Comparison of ENCODE assay signal across 23 cellular contexts in the genomic region with DNA sequence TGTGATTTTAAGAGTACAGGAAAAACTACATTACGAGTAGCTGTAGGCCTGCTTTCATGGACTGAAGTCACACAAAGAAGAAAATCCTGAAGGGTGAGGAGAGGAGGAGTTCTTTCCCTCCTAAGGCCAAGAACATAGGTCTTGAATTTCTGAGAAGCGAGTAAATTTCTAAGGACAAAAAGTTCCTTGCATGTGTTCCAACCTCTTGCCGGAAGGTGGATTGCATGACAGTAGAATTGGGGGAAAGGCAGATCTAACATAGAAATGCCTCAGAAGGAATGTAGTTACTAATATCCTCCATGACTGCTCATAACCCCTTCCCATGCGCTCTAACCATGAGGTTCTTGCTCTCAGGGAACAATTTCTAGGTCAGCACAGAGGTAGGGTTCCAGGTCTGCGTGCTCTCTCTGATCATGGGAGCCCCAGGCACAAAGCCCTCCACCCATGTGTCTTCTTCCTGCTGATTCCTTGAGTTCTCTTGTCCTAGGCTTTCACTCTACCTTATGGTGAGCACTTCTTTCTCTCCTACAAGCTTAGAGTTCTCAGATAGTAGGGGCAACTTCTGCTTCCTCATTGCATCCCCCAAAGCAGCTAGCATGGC. TPM values are rescaled to one million over a fixed set of nuclear protein-coding genes. Genes with fewer than 3 reads are reported as not detected.
DNase-seq lines count a peak whose midpoint lies in the region; ATAC-seq lines count a peak whose summit lies in the region.
"Had no signal": no experiment of that assay in that cellular context is flagged by ENCODE, and none has a peak within 500 bp of the region (broad histone marks: within the 10 kb centered on the region; RNA-seq: fewer than 3 reads in every experiment).

No MANE protein-coding gene starts in this region.

- peaks cover 98% of the 10 kb centered on the region for H3K4me1 Mint-ChIP-seq in activated CD4-positive, alpha-beta T cell treated with anti-CD3 and anti-CD28 coated beads, Interleukin-2, amount 10 ng/mL, durations not matched to agents 7 days and 5 days
- peaks cover 96 to 100% (median 100%) of the 10 kb centered on the region in 3 donors for H3K4me1 Mint-ChIP-seq in CD8-positive, alpha-beta memory T cell
- H3K4me1 Mint-ChIP-seq in activated CD8-positive, alpha-beta T cell treated with anti-CD3 and anti-CD28 coated beads, Interleukin-2, amount 10 ng/mL, durations not matched to agents 7 days and 5 days (ENCODE audit: low read depth): peaks cover 100% of the 10 kb centered on the region

- H3K36me3 Mint-ChIP-seq in activated CD4-positive, alpha-beta T cell treated with anti-CD3 and anti-CD28 coated beads, Interleukin-2, amount 10 ng/mL, durations not matched to agents 7 days and 5 days (ENCODE audit: low read depth): peaks cover 74% of the 10 kb centered on the region
- H3K36me3 Mint-ChIP-seq in CD8-positive, alpha-beta memory T cell: peaks cover 29 to 73% (median 47%) of the 10 kb centered on the region in 3 donors
- peaks cover 83% of the 10 kb centered on the region for H3K36me3 Mint-ChIP-seq in activated CD8-positive, alpha-beta T cell treated with anti-CD3 and anti-CD28 coated beads, Interleukin-2, amount 10 ng/mL, durations not matched to agents 7 days and 5 days (ENCODE audit: low read depth)
- H3K36me3 Mint-ChIP-seq: type B pancreatic cell had no signal

- H3K9me3 ChIP-seq in CD8-positive, alpha-beta memory T cell (ENCODE audit: low read length): no peaks in the 10 kb centered on the region
- H3K9me3 ChIP-seq: A549 had no signal

- DNase-seq in activated CD4-positive, alpha-beta T cell treated with anti-CD3 and anti-CD28 coated beads, Interleukin-2, amount 10 ng/mL, durations not matched to agents 7 days and 5 days: no peak
- DNase-seq in activated CD4-positive, alpha-beta T cell treated with anti-CD3 and anti-CD28 coated beads, Interleukin-2, amount 50 U/mL, for 1 hour: no peak
- DNase-seq in CD8-positive, alpha-beta memory T cell: no peak
- DNase-seq in activated CD8-positive, alpha-beta T cell treated with anti-CD3 and anti-CD28 coated beads, Interleukin-2, amount 10 ng/mL, durations not matched to agents 7 days and 5 days: no peak
- DNase-seq in islet precursor cell: peak; percentile 8
- no peak for DNase-seq in NCI-H2107 (lab: John Stamatoyannopoulos, UW)
- DNase-seq in ureter (ENCODE audit: low spot score): no peak
- no peak for DNase-seq in iPS-NIHi7 (ENCODE audit: extremely low spot score)
- DNase-seq: activated CD4-positive, CD25-positive, alpha-beta regulatory T cell treated with anti-CD3 and anti-CD28 coated beads, Interleukin-2, amount 50 U/mL, for 72 hours; C1 segment of cervical spinal cord; DMS153; KG1; NCI-H1105 had no signal

- no peaks in the 10 kb centered on the region for H3K27me3 Mint-ChIP-seq in activated CD4-positive, alpha-beta T cell treated with anti-CD3 and anti-CD28 coated beads, Interleukin-2, amount 10 ng/mL, durations not matched to agents 7 days and 5 days
- peaks cover 0 to 1% of the 10 kb centered on the region in 2 donors for H3K27me3 Mint-ChIP-seq in CD8-positive, alpha-beta memory T cell
- no peaks in the 10 kb centered on the region for H3K27me3 Mint-ChIP-seq in activated CD8-positive, alpha-beta T cell treated with anti-CD3 and anti-CD28 coated beads, Interleukin-2, amount 10 ng/mL, durations not matched to agents 7 days and 5 days (ENCODE audit: low read depth)
- H3K27me3 Mint-ChIP-seq: progenitor cell of endocrine pancreas, type B pancreatic cell had no signal

- POLR2A ChIA-PET in activated CD4-positive, alpha-beta T cell treated with anti-CD3 and anti-CD28 coated beads, Interleukin-2, amount 10 ng/mL, durations not matched to agents 7 days and 5 days (lab: Charles Lee): interaction anchor here (0.8 to 1.3 kb wide), 3 partner anchors 14 to 59 kb away, joined by 3 to 5 read pairs (median 3); partner anchors contain the start of gene CD2
- POLR2A ChIA-PET in CD8-positive, alpha-beta memory T cell (lab: Charles Lee): interaction anchor here (0.8 to 12.4 kb wide), 6 partner anchors 10 to 293 kb away, joined by 3 to 233 read pairs (median 32); partner anchors contain the start of genes CD2 and TTF2
- POLR2A ChIA-PET in activated CD8-positive, alpha-beta T cell treated with anti-CD3 and anti-CD28 coated beads, Interleukin-2, amount 10 ng/mL, durations not matched to agents 7 days and 5 days (lab: Charles Lee): interaction anchor here (1.0 to 24.5 kb wide), 11 partner anchors 9 to 290 kb away, joined by 3 to 548 read pairs (median 17); partner anchors contain the start of genes CD2 and TTF2

- H3K27ac ChIP-seq in CD8-positive, alpha-beta memory T cell (ENCODE audit: low read depth, low read length): no peak overlapping the region
- H3K27ac ChIP-seq: A549 had no signal

- CTCF ChIA-PET in activated CD4-positive, alpha-beta T cell treated with anti-CD3 and anti-CD28 coated beads, Interleukin-2, amount 10 ng/mL, durations not matched to agents 7 days and 5 days (lab: Charles Lee): interaction anchor here (0.6 to 8.2 kb wide), 7 partner anchors 12 to 325 kb away, joined by 3 to 65 read pairs (median 7); no protein-coding TSS in a partner anchor
- CTCF ChIA-PET in CD8-positive, alpha-beta memory T cell (lab: Charles Lee): interaction anchor here (1.0 to 14.4 kb wide), 5 partner anchors 14 to 48 kb away, joined by 3 to 169 read pairs (median 8); partner anchors contain the start of gene CD2
- CTCF ChIA-PET in activated CD8-positive, alpha-beta T cell treated with anti-CD3 and anti-CD28 coated beads, Interleukin-2, amount 10 ng/mL, durations not matched to agents 7 days and 5 days (lab: Charles Lee): interaction anchor here (1.0 to 15.2 kb wide), 13 partner anchors 10 to 293 kb away, joined by 3 to 229 read pairs (median 50); partner anchors contain the start of genes CD2 and TTF2

- peaks cover 98% of the 10 kb centered on the region for H3K4me1 ChIP-seq in CD8-positive, alpha-beta memory T cell (ENCODE audit: insufficient read depth, low read length)
- H3K4me1 ChIP-seq: A549 had no signal

- H3K27ac Mint-ChIP-seq in activated CD4-positive, alpha-beta T cell treated with anti-CD3 and anti-CD28 coated beads, Interleukin-2, amount 10 ng/mL, durations not matched to agents 7 days and 5 days: peak overlapping the region; percentile 96
- peak overlapping the region; percentile 98 to 100 (median 98) for H3K27ac Mint-ChIP-seq in CD8-positive, alpha-beta memory T cell
- H3K27ac Mint-ChIP-seq in activated CD8-positive, alpha-beta T cell treated with anti-CD3 and anti-CD28 coated beads, Interleukin-2, amount 10 ng/mL, durations not matched to agents 7 days and 5 days: peak overlapping the region; percentile 99
- H3K27ac Mint-ChIP-seq: progenitor cell of endocrine pancreas, type B pancreatic cell had no signal

- ATAC-seq in activated CD8-positive, alpha-beta T cell treated with anti-CD3 and anti-CD28 coated beads, Interleukin-2, amount 10 ng/mL, durations not matched to agents 7 days and 5 days: no peak
- ATAC-seq: A549, Panc1 had no signal

- H3K4me3 ChIP-seq in CD8-positive, alpha-beta memory T cell (ENCODE audit: low read length): peak overlapping the region; percentile 7
- H3K4me3 ChIP-seq: A549, smooth muscle cell had no signal

- peaks cover 41% of the 10 kb centered on the region for H3K36me3 ChIP-seq in CD8-positive, alpha-beta memory T cell (ENCODE audit: insufficient read depth, low read length)

- H3K9me3 Mint-ChIP-seq in activated CD4-positive, alpha-beta T cell treated with anti-CD3 and anti-CD28 coated beads, Interleukin-2, amount 10 ng/mL, durations not matched to agents 7 days and 5 days: no peaks in the 10 kb centered on the region
- no peaks in the 10 kb centered on the region for H3K9me3 Mint-ChIP-seq in CD8-positive, alpha-beta memory T cell
- no peaks in the 10 kb centered on the region for H3K9me3 Mint-ChIP-seq in activated CD8-positive, alpha-beta T cell treated with anti-CD3 and anti-CD28 coated beads, Interleukin-2, amount 10 ng/mL, durations not matched to agents 7 days and 5 days (ENCODE audit: insufficient read depth)
- H3K9me3 Mint-ChIP-seq: type B pancreatic cell had no signal

- no peaks in the 10 kb centered on the region for H3K27me3 ChIP-seq in CD8-positive, alpha-beta memory T cell (ENCODE audit: insufficient read depth, low read length, poor library complexity, severe bottlenecking)

- peak overlapping the region; percentile 61 for H3K4me3 Mint-ChIP-seq in activated CD4-positive, alpha-beta T cell treated with anti-CD3 and anti-CD28 coated beads, Interleukin-2, amount 10 ng/mL, durations not matched to agents 7 days and 5 days
- peak overlapping the region; percentile 34 to 97 (median 82) for H3K4me3 Mint-ChIP-seq in CD8-positive, alpha-beta memory T cell
- H3K4me3 Mint-ChIP-seq in activated CD8-positive, alpha-beta T cell treated with anti-CD3 and anti-CD28 coated beads, Interleukin-2, amount 10 ng/mL, durations not matched to agents 7 days and 5 days: peak overlapping the region; percentile 56
- H3K4me3 Mint-ChIP-seq: type B pancreatic cell had no signal

RNA-seq across cellular contexts. Expression of gene CD2, which starts 13.7 kb away (rescaled TPM):
- 100 to 1,000 TPM; 206 to 258 TPM for total RNA-seq in activated CD4-positive, alpha-beta T cell treated with anti-CD3 and anti-CD28 coated beads, Interleukin-2, amount 10 ng/mL, durations not matched to agents 7 days and 5 days
- 100 to 1,000 TPM; 353 to 364 TPM for total RNA-seq in CD8-positive, alpha-beta memory T cell
- 440 TPM for polyA plus RNA-seq in CD8-positive, alpha-beta memory T cell
- total RNA-seq in activated CD8-positive, alpha-beta T cell treated with anti-CD3 and anti-CD28 coated beads, Interleukin-2, amount 10 ng/mL, durations not matched to agents 7 days and 5 days: 100 to 1,000 TPM; 186 to 189 TPM
- total RNA-seq in ureter: 7.1 TPM
- total RNA-seq: endothelial cell of umbilical vein, fibroblast of villous mesenchyme, progenitor cell of endocrine pancreas, SK-MEL-5, smooth muscle cell had no signal
- polyA plus RNA-seq: A549, endothelial cell of umbilical vein, keratinocyte, neural cell, smooth muscle cell had no signal

Comparison
In these comparisons a context has a peak if more than half of its experiments do, and no peak if none do; other contexts are left out.
1. RNA of gene CD2, which starts 13.7 kb away (total RNA-seq): 353 to 364 TPM in CD8-positive, alpha-beta memory T cell, 206 to 258 TPM in activated CD4-positive, alpha-beta T cell treated with anti-CD3 and anti-CD28 coated beads, Interleukin-2, amount 10 ng/mL, durations not matched to agents 7 days and 5 days and 186 to 189 TPM in activated CD8-positive, alpha-beta T cell treated with anti-CD3 and anti-CD28 coated beads, Interleukin-2, amount 10 ng/mL, durations not matched to agents 7 days and 5 days; 7.1 TPM in ureter (single experiment); every median in the first group is over 10 times any median in the second.
2. Peak in every context shown above with its lines, with median percentiles within 50 percentile points of each other: H3K27ac Mint-ChIP-seq and H3K4me3 Mint-ChIP-seq.